ENCODE assay signal across 3 cellular contexts in the genomic region with DNA sequence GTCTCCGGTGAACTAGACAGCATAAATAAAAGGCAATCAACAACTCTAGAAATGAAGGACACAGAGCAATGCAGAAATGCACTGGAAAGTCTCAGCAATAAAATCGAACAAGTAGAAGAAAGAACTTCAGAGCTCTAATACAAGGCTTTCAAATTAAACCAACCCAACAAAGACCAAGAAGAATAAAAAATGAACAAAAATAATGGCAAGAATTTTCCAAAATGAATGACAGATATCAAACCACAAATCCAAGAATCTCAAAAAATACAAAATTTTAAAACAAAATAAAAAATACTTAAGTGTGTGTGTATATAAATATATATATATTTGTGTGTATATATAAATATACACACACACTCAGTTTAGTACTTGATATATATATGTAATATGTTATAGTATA.
A peak's percentile ranks its signal among the peaks of the same experiment; 100 is the strongest.
TF ChIP-seq lines count a peak whose summit lies in the region.

No MANE protein-coding gene starts in this region.

TF ChIP-seq in HEK293, 187 proteins besides CTCF, POLR2A, EP300 and RAD21:
- TF ChIP-seq ZNF202 (tag by site-specific recombination; IDR thresholded peaks at IDR 0.05; ENCODE audit: borderline replicate concordance): no peak
- TF ChIP-seq, protein P1, sequence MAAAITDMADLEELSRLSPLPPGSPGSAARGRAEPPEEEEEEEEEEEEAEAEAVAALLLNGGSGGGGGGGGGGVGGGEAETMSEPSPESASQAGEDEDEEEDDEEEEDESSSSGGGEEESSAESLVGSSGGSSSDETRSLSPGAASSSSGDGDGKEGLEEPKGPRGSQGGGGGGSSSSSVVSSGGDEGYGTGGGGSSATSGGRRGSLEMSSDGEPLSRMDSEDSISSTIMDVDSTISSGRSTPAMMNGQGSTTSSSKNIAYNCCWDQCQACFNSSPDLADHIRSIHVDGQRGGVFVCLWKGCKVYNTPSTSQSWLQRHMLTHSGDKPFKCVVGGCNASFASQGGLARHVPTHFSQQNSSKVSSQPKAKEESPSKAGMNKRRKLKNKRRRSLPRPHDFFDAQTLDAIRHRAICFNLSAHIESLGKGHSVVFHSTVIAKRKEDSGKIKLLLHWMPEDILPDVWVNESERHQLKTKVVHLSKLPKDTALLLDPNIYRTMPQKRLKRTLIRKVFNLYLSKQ (tag by site-specific recombination; IDR thresholded peaks at IDR 0.05; ENCODE audit: borderline replicate concordance): no peak
- TF ChIP-seq ZNF157 (tag by site-specific recombination; IDR thresholded peaks at IDR 0.05): no peak
- TF ChIP-seq, protein P2, sequence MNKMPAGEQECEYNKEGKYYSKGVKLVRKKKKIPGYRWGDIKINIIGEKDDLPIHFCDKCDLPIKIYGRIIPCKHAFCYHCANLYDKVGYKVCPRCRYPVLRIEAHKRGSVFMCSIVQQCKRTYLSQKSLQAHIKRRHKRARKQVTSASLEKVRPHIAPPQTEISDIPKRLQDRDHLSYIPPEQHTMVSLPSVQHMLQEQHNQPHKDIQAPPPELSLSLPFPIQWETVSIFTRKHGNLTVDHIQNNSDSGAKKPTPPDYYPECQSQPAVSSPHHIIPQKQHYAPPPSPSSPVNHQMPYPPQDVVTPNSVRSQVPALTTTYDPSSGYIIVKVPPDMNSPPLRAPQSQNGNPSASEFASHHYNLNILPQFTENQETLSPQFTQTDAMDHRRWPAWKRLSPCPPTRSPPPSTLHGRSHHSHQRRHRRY (tag by site-specific recombination; IDR thresholded peaks at IDR 0.05): no peak
- TF ChIP-seq ZBTB21 (tag by site-specific recombination; IDR thresholded peaks at IDR 0.05): no peak
- TF ChIP-seq ZNF558 (tag by site-specific recombination; IDR thresholded peaks at IDR 0.05): peak; percentile 98

TF ChIP-seq in K562, 482 proteins besides CTCF, POLR2A, EP300 and RAD21:
- TF ChIP-seq ZNF707 (CRISPR knock-in tag; conservative IDR thresholded peaks at IDR 0.05): no peak
- no peak for TF ChIP-seq HDAC8 (tag; IDR thresholded peaks at IDR 0.05)
- no peak for TF ChIP-seq SMARCC2 (IDR thresholded peaks at IDR 0.05; ENCODE audit: low read depth)
- TF ChIP-seq KDM1A (IDR thresholded peaks at IDR 0.05): no peak
- no peak for TF ChIP-seq ZSCAN32 (CRISPR knock-in tag; IDR thresholded peaks at IDR 0.05)
- TF ChIP-seq ZFPM2 (CRISPR knock-in tag; IDR thresholded peaks at IDR 0.05): no peak

TF ChIP-seq in endothelial cell of umbilical vein, 7 proteins besides CTCF, POLR2A, EP300 and RAD21:
- no peak for TF ChIP-seq MAX (IDR thresholded peaks at IDR 0.05; ENCODE audit: insufficient read depth, insufficient read length)
- TF ChIP-seq MYC (IDR thresholded peaks at IDR 0.05; ENCODE audit: low read depth, low read length): no peak
- no peak for TF ChIP-seq POLR2AphosphoS5 (IDR thresholded peaks at IDR 0.05; ENCODE audit: insufficient read depth, low read depth, low read length)
- no peak for TF ChIP-seq EZH2 (IDR thresholded peaks at IDR 0.05; ENCODE audit: borderline replicate concordance, low read depth, low read length, severe bottlenecking)
- no peak for TF ChIP-seq GATA2 (IDR thresholded peaks at IDR 0.05; ENCODE audit: insufficient read depth, insufficient read length, low read depth, low read length)
- TF ChIP-seq JUN (IDR thresholded peaks at IDR 0.05; ENCODE audit: borderline replicate concordance, insufficient read depth, insufficient read length, low read depth): no peak
- TF ChIP-seq FOS (IDR thresholded peaks at IDR 0.05; ENCODE audit: borderline replicate concordance, insufficient read depth, low read length): no peak
